In the genomic region with DNA sequence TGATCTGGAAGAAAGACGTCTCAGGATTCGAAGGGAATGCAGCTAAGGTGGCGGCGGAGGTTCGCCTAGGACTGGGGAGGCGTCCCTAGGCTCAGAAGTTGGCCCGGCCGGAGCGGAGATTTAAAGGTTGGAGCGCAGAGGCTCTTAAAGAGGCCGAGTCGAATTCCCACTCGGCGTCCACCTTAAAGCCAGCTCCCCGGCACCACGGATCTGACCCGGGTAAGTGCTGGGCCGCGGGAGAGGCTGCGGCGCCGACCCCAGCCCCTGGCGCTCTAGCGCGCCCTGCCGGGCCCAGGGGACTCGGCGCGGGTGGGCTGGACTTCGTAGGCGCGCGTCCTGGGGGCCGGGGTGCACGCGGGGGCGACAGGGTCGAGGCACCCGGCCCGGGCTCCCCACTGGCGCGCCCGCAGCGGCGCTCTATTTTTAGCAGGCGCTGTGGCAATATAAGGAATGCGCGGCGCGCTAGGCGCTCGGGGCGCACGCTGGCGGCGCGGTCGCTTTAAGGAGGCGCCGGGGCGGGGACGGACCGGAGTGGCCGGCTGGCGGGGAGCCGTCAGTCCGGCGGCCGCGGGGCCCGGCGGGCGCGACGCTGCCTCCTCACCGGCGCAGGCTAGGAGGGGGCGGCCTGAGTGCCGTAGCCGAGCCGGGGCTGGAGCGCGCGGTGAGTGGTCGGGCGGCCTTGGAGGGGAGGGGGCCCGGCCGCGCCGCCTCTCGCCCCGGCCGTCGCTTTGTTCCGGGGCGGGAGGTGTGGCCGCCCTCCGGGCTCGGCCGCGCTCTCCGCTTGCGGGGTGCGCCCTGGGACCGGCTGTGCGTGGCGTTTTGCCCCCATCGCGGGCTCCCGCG, we compare ENCODE assay signal across 8 cellular contexts. TPM values are rescaled to one million over a fixed set of nuclear protein-coding genes. Genes with fewer than 3 reads are reported as not detected.
DNase-seq lines count a peak whose midpoint lies in the region; ATAC-seq and TF ChIP-seq lines count a peak whose summit lies in the region.

A gene (plus strand): TSS at position 473 of the 843 bp plus-strand sequence. CDS start 24,305 bp downstream, outside the sequence.

- peak; percentile 63 for DNase-seq in SIG-M5 treated with dmso at 0.1 percent for 504 hours (lab: John Stamatoyannopoulos, UW; ENCODE audit: unreplicated experiment)
- DNase-seq in SIG-M5 (lab: John Stamatoyannopoulos, UW), result no peak
- DNase-seq in NCI-H1694 (lab: John Stamatoyannopoulos, UW), result peak; percentile 11
- no peak for DNase-seq in activated CD4-positive, alpha-beta memory T cell treated with anti-CD3 and anti-CD28 coated beads, Interleukin-2, amount 10 ng/mL, durations not matched to agents 7 days and 5 days
- DNase-seq in epithelial cell of proximal tubule (ENCODE audit: low read depth), result no peak
- no peak for DNase-seq in memory B cell (ENCODE audit: low spot score in 2 of 2)
- DNase-seq in stimulated activated naive CD8-positive, alpha-beta T cell treated with anti-CD3 and anti-CD28 coated beads, Interleukin-15, amount 100 ng/mL, for 72 hours, result peak; percentile 31 to 49
- DNase-seq in NAMALWA (ENCODE audit: low spot score), result no peak

- H3K4me1 Mint-ChIP-seq in activated CD4-positive, alpha-beta memory T cell treated with anti-CD3 and anti-CD28 coated beads, Interleukin-2, amount 10 ng/mL, durations not matched to agents 7 days and 5 days, result peaks cover 8% of the 10 kb centered on the region
- peaks cover 2% of the 10 kb centered on the region for H3K4me1 Mint-ChIP-seq in memory B cell
- peaks cover 12% of the 10 kb centered on the region for H3K4me1 Mint-ChIP-seq in stimulated activated naive CD8-positive, alpha-beta T cell treated with anti-CD3 and anti-CD28 coated beads, Interleukin-15, amount 100 ng/mL, for 72 hours

- H3K9me3 Mint-ChIP-seq in activated CD4-positive, alpha-beta memory T cell treated with anti-CD3 and anti-CD28 coated beads, Interleukin-2, amount 10 ng/mL, durations not matched to agents 7 days and 5 days, result no peaks in the 10 kb centered on the region
- no peaks in the 10 kb centered on the region for H3K9me3 Mint-ChIP-seq in memory B cell
- H3K9me3 Mint-ChIP-seq in stimulated activated naive CD8-positive, alpha-beta T cell treated with anti-CD3 and anti-CD28 coated beads, Interleukin-15, amount 100 ng/mL, for 72 hours, result no peaks in the 10 kb centered on the region

- CTCF ChIA-PET in activated CD4-positive, alpha-beta memory T cell treated with anti-CD3 and anti-CD28 coated beads, Interleukin-2, amount 10 ng/mL, durations not matched to agents 7 days and 5 days (lab: Charles Lee), result interaction anchor here (0.6 kb wide), 1 partner anchor 168 kb away, joined by 3 read pairs; no protein-coding TSS in a partner anchor

- H3K27ac Mint-ChIP-seq in activated CD4-positive, alpha-beta memory T cell treated with anti-CD3 and anti-CD28 coated beads, Interleukin-2, amount 10 ng/mL, durations not matched to agents 7 days and 5 days, result no peak within 1 kb of the TSS
- no peak within 1 kb of the TSS for H3K27ac Mint-ChIP-seq in memory B cell
- peak within 1 kb of the TSS in 1 of 2 donors; percentile 84 for H3K27ac Mint-ChIP-seq in stimulated activated naive CD8-positive, alpha-beta T cell treated with anti-CD3 and anti-CD28 coated beads, Interleukin-15, amount 100 ng/mL, for 72 hours

- peaks cover 39% of the 10 kb centered on the region for H3K27me3 Mint-ChIP-seq in activated CD4-positive, alpha-beta memory T cell treated with anti-CD3 and anti-CD28 coated beads, Interleukin-2, amount 10 ng/mL, durations not matched to agents 7 days and 5 days
- peaks cover 22% of the 10 kb centered on the region for H3K27me3 Mint-ChIP-seq in memory B cell
- peaks cover 53% of the 10 kb centered on the region for H3K27me3 Mint-ChIP-seq in stimulated activated naive CD8-positive, alpha-beta T cell treated with anti-CD3 and anti-CD28 coated beads, Interleukin-15, amount 100 ng/mL, for 72 hours

- POLR2A ChIA-PET in activated CD4-positive, alpha-beta memory T cell treated with anti-CD3 and anti-CD28 coated beads, Interleukin-2, amount 10 ng/mL, durations not matched to agents 7 days and 5 days (lab: Charles Lee), result no interaction called here

- H3K4me3 Mint-ChIP-seq in activated CD4-positive, alpha-beta memory T cell treated with anti-CD3 and anti-CD28 coated beads, Interleukin-2, amount 10 ng/mL, durations not matched to agents 7 days and 5 days, result peak within 1 kb of the TSS; percentile 84
- H3K4me3 Mint-ChIP-seq in memory B cell, result peak within 1 kb of the TSS; percentile 85
- H3K4me3 Mint-ChIP-seq in stimulated activated naive CD8-positive, alpha-beta T cell treated with anti-CD3 and anti-CD28 coated beads, Interleukin-15, amount 100 ng/mL, for 72 hours, result peak within 1 kb of the TSS; percentile 94

- no peak for ATAC-seq in memory B cell (ENCODE audit: low read depth)
- ATAC-seq in stimulated activated naive CD8-positive, alpha-beta T cell treated with anti-CD3 and anti-CD28 coated beads, Interleukin-15, amount 100 ng/mL, for 72 hours, result peak; percentile 78

- peak; percentile 42 for TF ChIP-seq CTCF in epithelial cell of proximal tubule (conservative IDR thresholded peaks at IDR 0.05; ENCODE audit: low read depth, low read length)

- H3K36me3 Mint-ChIP-seq in activated CD4-positive, alpha-beta memory T cell treated with anti-CD3 and anti-CD28 coated beads, Interleukin-2, amount 10 ng/mL, durations not matched to agents 7 days and 5 days (ENCODE audit: low read depth), result peaks cover 4% of the 10 kb centered on the region
- H3K36me3 Mint-ChIP-seq in memory B cell, result no peaks in the 10 kb centered on the region

- H3K4me3 ChIP-seq in epithelial cell of proximal tubule (ENCODE audit: low read depth, low read length), result peak within 1 kb of the TSS; percentile 82

RNA-seq across cellular contexts. Expression of the gene that starts here (rescaled TPM):
- not detected for total RNA-seq in activated CD4-positive, alpha-beta memory T cell treated with anti-CD3 and anti-CD28 coated beads, Interleukin-2, amount 10 ng/mL, durations not matched to agents 7 days and 5 days
- total RNA-seq in epithelial cell of proximal tubule, result 12.7 and 17.2 TPM in 2 replicates

Comparison
In these comparisons a context has a peak if more than half of its experiments do, and no peak if none do; other contexts are left out.
1. RNA of the gene that starts here (total RNA-seq): 12.7 to 17.2 TPM in epithelial cell of proximal tubule; not detected in activated CD4-positive, alpha-beta memory T cell treated with anti-CD3 and anti-CD28 coated beads, Interleukin-2, amount 10 ng/mL, durations not matched to agents 7 days and 5 days; every median in the first group is over 10 times any median in the second.
2. DNase-seq: peak in SIG-M5 treated with dmso at 0.1 percent for 504 hours (single experiment), NCI-H1694 (single experiment) and stimulated activated naive CD8-positive, alpha-beta T cell treated with anti-CD3 and anti-CD28 coated beads, Interleukin-15, amount 100 ng/mL, for 72 hours (2 of 2); none in SIG-M5 (single experiment), activated CD4-positive, alpha-beta memory T cell treated with anti-CD3 and anti-CD28 coated beads, Interleukin-2, amount 10 ng/mL, durations not matched to agents 7 days and 5 days (single experiment), epithelial cell of proximal tubule (single experiment), memory B cell (0 of 2) and NAMALWA (single experiment).
3. Peak in every context shown above with its lines, with median percentiles within 50 percentile points of each other: H3K4me3 Mint-ChIP-seq.